In genomic region chr12:291153-291723, GRCh38 we compare ENCODE assay signal across 18 cellular contexts. TPM values are rescaled to one million over a fixed set of nuclear protein-coding genes. Genes with fewer than 3 reads are reported as not detected.
DNase-seq lines count a peak whose midpoint lies in the region; ATAC-seq lines count a peak whose summit lies in the region.
"Had no signal": no experiment of that assay in that cellular context is flagged by ENCODE, and none has a peak within 500 bp of the region (broad histone marks: within the 10 kb centered on the region; RNA-seq: fewer than 3 reads in every experiment).

No MANE protein-coding gene starts in this region.

- no peaks in the 10 kb centered on the region for H3K27me3 Mint-ChIP-seq in stimulated activated naive CD8-positive, alpha-beta T cell treated with anti-CD3 and anti-CD28 coated beads, Interleukin-15, amount 100 ng/mL, for 72 hours
- H3K27me3 Mint-ChIP-seq: CD4-positive, alpha-beta memory T cell had no signal

- H3K4me1 ChIP-seq in adipocyte (ENCODE audit: control insufficient read depth, insufficient read depth, low read length), result peaks cover 14% of the 10 kb centered on the region

- no peak overlapping the region for H3K4me3 ChIP-seq in adipocyte (ENCODE audit: low read length)

- H3K27ac Mint-ChIP-seq in stimulated activated naive CD8-positive, alpha-beta T cell treated with anti-CD3 and anti-CD28 coated beads, Interleukin-15, amount 100 ng/mL, for 72 hours, result peak overlapping the region in 1 of 2 donors; percentile 96

- peak; percentile 4 for DNase-seq in NOMO-1 treated with DMSO at 0.1 percent for 48 hours (lab: John Stamatoyannopoulos, UW; ENCODE audit: unreplicated experiment)
- DNase-seq in NOMO-1 treated with dmso at 0.1 percent for 144 hours (lab: John Stamatoyannopoulos, UW; ENCODE audit: unreplicated experiment), result no peak
- DNase-seq in stimulated activated naive CD8-positive, alpha-beta T cell treated with anti-CD3 and anti-CD28 coated beads, Interleukin-15, amount 100 ng/mL, for 72 hours, result peak in 1 of 2 donors; percentile 19
- DNase-seq in stimulated activated naive CD8-positive, alpha-beta T cell treated with anti-CD3 and anti-CD28 coated beads, Interleukin-15, Interleukin-2, amounts not matched to agents 100 U/mL and 50 U/mL, for 24 hours, result no peak
- peak; percentile 15 for DNase-seq in adipocyte (ENCODE audit: low read depth)
- DNase-seq in RKO (ENCODE audit: low spot score), result no peak
- DNase-seq: CD4-positive, alpha-beta memory T cell; DND-41; GOT3; NCI-H1048; NCI-H146; NCI-H2081 treated with DMSO at 0.1 percent for 48 hours; NCI-H2227 treated with DMSO at 0.1 percent for 48 hours; NCI-H524 treated with DMSO at 0.1 percent for 48 hours had no signal

- H3K36me3 ChIP-seq in adipocyte (ENCODE audit: control insufficient read depth, insufficient read depth, low read length, severe bottlenecking), result peaks cover 57% of the 10 kb centered on the region

- H3K9me3 ChIP-seq in adipocyte (ENCODE audit: control insufficient read depth, low read length), result no peaks in the 10 kb centered on the region

- no peaks in the 10 kb centered on the region for H3K9me3 Mint-ChIP-seq in stimulated activated naive CD8-positive, alpha-beta T cell treated with anti-CD3 and anti-CD28 coated beads, Interleukin-15, amount 100 ng/mL, for 72 hours
- H3K9me3 Mint-ChIP-seq: CD4-positive, alpha-beta memory T cell had no signal

- peak; percentile 86 for ATAC-seq in stimulated activated naive CD8-positive, alpha-beta T cell treated with anti-CD3 and anti-CD28 coated beads, Interleukin-15, amount 100 ng/mL, for 72 hours
- ATAC-seq in stimulated activated naive CD8-positive, alpha-beta T cell treated with anti-CD3 and anti-CD28 coated beads, Interleukin-15, Interleukin-2, amounts not matched to agents 100 U/mL and 50 U/mL, for 24 hours, result no peak
- ATAC-seq in esophagus mucosa (no peak), GM18868 (IDR thresholded peaks at IDR 0.05; ENCODE audit: unreplicated experiment) (no peak)

- H3K9ac ChIP-seq in adipocyte (ENCODE audit: low read length), result no peak overlapping the region
- H3K9ac ChIP-seq: KMS-11 had no signal

- no peaks in the 10 kb centered on the region for H3K27me3 ChIP-seq in adipocyte (replicated peaks; ENCODE audit: control insufficient read depth, insufficient read depth, low read length)

- H3K4me1 Mint-ChIP-seq in stimulated activated naive CD8-positive, alpha-beta T cell treated with anti-CD3 and anti-CD28 coated beads, Interleukin-15, amount 100 ng/mL, for 72 hours, result peaks cover 24% of the 10 kb centered on the region

- peak overlapping the region in 1 of 2 donors; percentile 36 for H3K4me3 Mint-ChIP-seq in stimulated activated naive CD8-positive, alpha-beta T cell treated with anti-CD3 and anti-CD28 coated beads, Interleukin-15, amount 100 ng/mL, for 72 hours
- H3K4me3 Mint-ChIP-seq: CD4-positive, alpha-beta memory T cell had no signal

RNA-seq across cellular contexts. Expression of gene SLC6A13, which starts 28.6 kb away (rescaled TPM):
- not detected for total RNA-seq in esophagus mucosa
- total RNA-seq: M059J had no signal

Comparison
In these comparisons a context has a peak if more than half of its experiments do, and no peak if none do; other contexts are left out.
1. DNase-seq: peak in NOMO-1 treated with DMSO at 0.1 percent for 48 hours (single experiment) and adipocyte (single experiment); none in NOMO-1 treated with dmso at 0.1 percent for 144 hours (single experiment), stimulated activated naive CD8-positive, alpha-beta T cell treated with anti-CD3 and anti-CD28 coated beads, Interleukin-15, Interleukin-2, amounts not matched to agents 100 U/mL and 50 U/mL, for 24 hours (single experiment) and RKO (single experiment).